ENCODE assay signal across 8 cellular contexts in the genomic region with DNA sequence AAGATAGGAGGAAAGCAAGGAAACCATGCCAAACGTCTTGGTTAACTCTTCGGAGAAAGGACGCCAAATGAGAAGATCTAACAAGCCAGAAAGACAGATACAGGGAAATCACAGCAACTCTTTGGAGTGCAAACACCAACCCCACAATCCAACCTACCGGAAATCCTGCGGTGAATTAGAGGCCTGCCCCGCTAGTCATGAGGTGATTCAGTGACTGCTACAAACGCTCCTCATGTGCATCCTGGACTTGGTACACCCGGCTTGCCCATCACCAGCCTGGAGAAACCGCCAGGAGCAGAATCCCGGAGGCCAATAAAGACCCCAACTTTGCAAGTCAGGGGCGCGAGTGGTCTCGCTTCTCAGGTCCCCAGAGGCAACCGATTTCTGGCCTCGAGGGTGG. TPM values are rescaled to one million over a fixed set of nuclear protein-coding genes. Genes with fewer than 3 reads are reported as not detected.
DNase-seq lines count a peak whose midpoint lies in the region; ATAC-seq, FAIRE-seq and TF ChIP-seq lines count a peak whose summit lies in the region.
"Not testable (repeated sequence)": the region's sequence is repeated elsewhere in the genome, so short reads cannot be mapped to it uniquely, and the experiment has no call there.

No MANE protein-coding gene starts in this region.

- 0% methylated on average over 2 of the region's 15 CpGs for WGBS in A549 (ENCODE audit: missing lambda C conversion rate)
- WGBS in mesodermal cell (ENCODE audit: insufficient coverage in 2 of 2), 2 experiments, result no CpG with 5 or more reads among the region's 15 CpGs
- WGBS in spleen, 5 donors, result 0 to 2% (median 1%) methylated on average over 6 to 7 of the region's 15 CpGs; no CpG with 5 or more reads in 2 of the 5 donors

- peaks cover 11% of the 10 kb centered on the region for H3K36me3 Mint-ChIP-seq in activated B cell treated with CpG ODN at 0.5 μM for 24 hours (ENCODE audit: low read depth)

- H3K4me3 Mint-ChIP-seq in activated B cell treated with CpG ODN at 0.5 μM for 24 hours, result peak overlapping the region; percentile 97

- H3K9me3 ChIP-seq in A549; HUES48 (ENCODE audit: control insufficient read depth, insufficient read depth, low read length); mesodermal cell (ENCODE audit: control insufficient read depth, low read length); spleen: not testable (repeated sequence)

- H3K4me2 ChIP-seq in A549, result peak overlapping the region; percentile 44; the same call in 2 of the 3 replicates

- not testable (repeated sequence) for FAIRE-seq in A549 (lab: Jason Lieb, UNC)

- H3K27me3 Mint-ChIP-seq in activated B cell treated with CpG ODN at 0.5 μM for 24 hours, result not testable (repeated sequence)

- H3K27ac Mint-ChIP-seq in activated B cell treated with CpG ODN at 0.5 μM for 24 hours, result peak overlapping the region; percentile 69

- ATAC-seq in A549 (peak; percentile 84 to 86), GM19438 (IDR thresholded peaks at IDR 0.05; ENCODE audit: low read depth, unreplicated experiment) (peak; percentile 34)
- ATAC-seq in activated B cell treated with CpG ODN at 0.5 μM for 24 hours (ENCODE audit: low read depth), result not testable (repeated sequence)

- not testable (repeated sequence) for H3K9ac ChIP-seq in HUES48 (ENCODE audit: low read depth, low read length)

- not testable (repeated sequence) for H3K4me1 Mint-ChIP-seq in activated B cell treated with CpG ODN at 0.5 μM for 24 hours

- peak overlapping the region; percentile 60 for H3K4me3 ChIP-seq in A549
- H3K4me3 ChIP-seq in HUES48 (ENCODE audit: low read depth, low read length), result peak overlapping the region; percentile 68
- peak overlapping the region; percentile 49 for H3K4me3 ChIP-seq in astrocyte of the cerebellum (ENCODE audit: low read depth, low read length)
- H3K4me3 ChIP-seq in fibroblast of the aortic adventitia (ENCODE audit: low read depth, low read length), result peak overlapping the region; percentile 69
- peak overlapping the region; percentile 47 for H3K4me3 ChIP-seq in mesodermal cell (ENCODE audit: extremely low read depth, insufficient read depth, low read length, poor library complexity, severe bottlenecking)
- H3K4me3 ChIP-seq in spleen, result peak overlapping the region; percentile 54 to 76 (median 64)

- not testable (repeated sequence) for H3K4me1 ChIP-seq in A549; HUES48 (ENCODE audit: control insufficient read depth, insufficient read depth, low read length); mesodermal cell (ENCODE audit: control insufficient read depth, insufficient read depth, low read length, poor library complexity, severe bottlenecking); spleen

- TF ChIP-seq POLR2A in A549 (IDR thresholded peaks at IDR 0.05; ENCODE audit: low read length); spleen (IDR thresholded peaks at IDR 0.05): not testable (repeated sequence)

- POLR2A ChIA-PET in A549 (lab: Yijun Ruan, JAX), result not testable (repeated sequence)
- POLR2A ChIA-PET in activated B cell treated with CpG ODN at 0.5 μM for 24 hours (lab: Charles Lee), result interaction anchor here (0.6 kb wide), 1 partner anchor 28 kb away, joined by 3 read pairs; no protein-coding TSS in a partner anchor

- intact Hi-C loops in activated B cell treated with CpG ODN at 0.5 μM for 24 hours (cut with micrococcal nuclease); spleen (cut with DNase I; ENCODE audit: low total_unique reads): not testable (repeated sequence)

- DNase-seq in A549 (ENCODE audit: low read depth in 1 of 2, low spot score in 1 of 2); activated B cell treated with CpG ODN at 0.5 μM for 24 hours; astrocyte of the cerebellum (ENCODE audit: low read depth); fibroblast of the aortic adventitia (ENCODE audit: low read depth); spleen: not testable (repeated sequence)

- in situ Hi-C loops in astrocyte of the cerebellum (cut with HindIII; ENCODE audit: low sequenced_read_pairs), result not testable (repeated sequence)

- not testable (repeated sequence) for H3K27me3 ChIP-seq in HUES48 (ENCODE audit: control insufficient read depth, insufficient read depth, low read length); spleen (replicated peaks in 1 of 7)

- peak overlapping the region; percentile 78 to 90 for H3K27ac ChIP-seq in A549
- H3K27ac ChIP-seq in HUES48 (ENCODE audit: low read depth, low read length); mesodermal cell (ENCODE audit: low read depth, low read length, severe bottlenecking): not testable (repeated sequence)
- peak overlapping the region in 6 of 8 donors; percentile 53 to 86 (median 78) for H3K27ac ChIP-seq in spleen

- CTCF ChIA-PET in A549 (lab: Yijun Ruan, JAX); activated B cell treated with CpG ODN at 0.5 μM for 24 hours (lab: Charles Lee): not testable (repeated sequence)

- not testable (repeated sequence) for H3K36me3 ChIP-seq in HUES48 (ENCODE audit: control insufficient read depth, insufficient read depth, low read length); mesodermal cell (ENCODE audit: control insufficient read depth, insufficient read depth, low read length)
- peaks cover 0 to 12% (median 0%) of the 10 kb centered on the region in 6 donors for H3K36me3 ChIP-seq in spleen

- not testable (repeated sequence) for TF ChIP-seq EP300 in A549 (IDR thresholded peaks at IDR 0.05)

- TF ChIP-seq RAD21 in A549 (conservative IDR thresholded peaks at IDR 0.05 in 1 of 2, IDR thresholded peaks at IDR 0.05 in 1 of 2), result not testable (repeated sequence)

- not testable (repeated sequence) for TF ChIP-seq CTCF in A549 (IDR thresholded peaks at IDR 0.05); activated B cell treated with CpG ODN at 0.5 μM for 24 hours (IDR thresholded peaks at IDR 0.05); astrocyte of the cerebellum (IDR thresholded peaks at IDR 0.05; ENCODE audit: low read depth, low read length, missing control alignments); fibroblast of the aortic adventitia (IDR thresholded peaks at IDR 0.05; ENCODE audit: insufficient read depth, low read length); spleen (IDR thresholded peaks at IDR 0.05 in 8 of 11, conservative IDR thresholded peaks at IDR 0.05 in 3 of 11)

- H3K9me3 Mint-ChIP-seq in activated B cell treated with CpG ODN at 0.5 μM for 24 hours, result not testable (repeated sequence)

RNA-seq across cellular contexts. Expression of a gene that starts 0.8 kb away (rescaled TPM):
- polyA plus RNA-seq in A549 (2011; rRNA removed), result 47.3 and 50.7 TPM in 2 replicates
- polyA plus RNA-seq in A549 (2012; cell fraction: cytosol; rRNA removed), result 19.4 and 19.8 TPM in 2 replicates
- polyA plus RNA-seq in A549 (2012; cell fraction: nucleus; rRNA removed), result 49.2 and 55.1 TPM in 2 replicates
- 21.0 to 22.8 TPM (median 22.5 TPM) in 3 replicates for polyA plus RNA-seq in A549 (2017; fragmentation: RNase III; extraction: RNeasy Plus Mini Kit Qiagen cat#74134 plus additional on column Dnase treatment)
- polyA minus RNA-seq in A549 (2011; rRNA and poly(A)+ RNA removed), result 37.9 and 46.9 TPM in 2 replicates
- 48.8 and 62.9 TPM in 2 replicates for total RNA-seq in activated B cell treated with CpG ODN at 0.5 μM for 24 hours
- total RNA-seq in fibroblast of the aortic adventitia (ENCODE audit: low replicate concordance), result 38.0 and 43.8 TPM in 2 replicates
- polyA plus RNA-seq in mesodermal cell (2013, experiment 1 of 2), result 49.0 TPM
- 44.1 TPM for polyA plus RNA-seq in mesodermal cell (2013, experiment 2 of 2)
- 10 to 100 TPM; 23.0 to 74.3 (median 43.1) TPM for total RNA-seq in spleen
- polyA plus RNA-seq in spleen, result 10 to 100 TPM; 13.3 to 26.8 (median 19.8) TPM
